Comparison of ENCODE assay signal across 2 cellular contexts in genomic region chr22:46312848-46313247, GRCh38. TPM values are rescaled to one million over a fixed set of nuclear protein-coding genes. Genes with fewer than 3 reads are reported as not detected.
"Had no signal": no experiment of that assay in that cellular context is flagged by ENCODE, and none has a peak within 500 bp of the region (broad histone marks: within the 10 kb centered on the region; RNA-seq: fewer than 3 reads in every experiment).

No MANE protein-coding gene starts in this region.

RNA-seq across cellular contexts. Expression of gene PKDREJ, which starts 49.7 kb away (rescaled TPM):
- total RNA-seq: G401, GM12878 had no signal
